1 cellular context compared by ENCODE assay signal in genomic region chr11:69828276-69828970, GRCh38.
TF ChIP-seq lines count a peak whose summit lies in the region.

No MANE protein-coding gene starts in this region.

TF ChIP-seq in GM23338, 12 proteins besides CTCF, POLR2A, EP300 and RAD21 (continued from another document):
- TF ChIP-seq ZNF462 (CRISPR knock-in tag; IDR thresholded peaks at IDR 0.05) = no peak
- TF ChIP-seq STAT1 (IDR thresholded peaks at IDR 0.05; ENCODE audit: unreplicated experiment) = no peak
- no peak for TF ChIP-seq EZH2phosphoT487 (IDR thresholded peaks at IDR 0.05; ENCODE audit: unreplicated experiment)
- no peak for TF ChIP-seq EZH2 (IDR thresholded peaks at IDR 0.05; ENCODE audit: low read depth, unreplicated experiment)
- no peak for TF ChIP-seq ETS1 (IDR thresholded peaks at IDR 0.05)
- no peak for TF ChIP-seq ZNF114 (CRISPR knock-in tag; IDR thresholded peaks at IDR 0.05)
- no peak for TF ChIP-seq REST (IDR thresholded peaks at IDR 0.05; ENCODE audit: unreplicated experiment)
- TF ChIP-seq POLR2AphosphoS5 (IDR thresholded peaks at IDR 0.05; ENCODE audit: low read depth) = no peak
- no peak for TF ChIP-seq CREB1 (CRISPR knock-in tag; IDR thresholded peaks at IDR 0.05; ENCODE audit: low read depth)
- no peak for TF ChIP-seq ZNF331 (CRISPR knock-in tag; IDR thresholded peaks at IDR 0.05; ENCODE audit: low read depth)
